8 cellular contexts compared by ENCODE assay signal in the genomic region with DNA sequence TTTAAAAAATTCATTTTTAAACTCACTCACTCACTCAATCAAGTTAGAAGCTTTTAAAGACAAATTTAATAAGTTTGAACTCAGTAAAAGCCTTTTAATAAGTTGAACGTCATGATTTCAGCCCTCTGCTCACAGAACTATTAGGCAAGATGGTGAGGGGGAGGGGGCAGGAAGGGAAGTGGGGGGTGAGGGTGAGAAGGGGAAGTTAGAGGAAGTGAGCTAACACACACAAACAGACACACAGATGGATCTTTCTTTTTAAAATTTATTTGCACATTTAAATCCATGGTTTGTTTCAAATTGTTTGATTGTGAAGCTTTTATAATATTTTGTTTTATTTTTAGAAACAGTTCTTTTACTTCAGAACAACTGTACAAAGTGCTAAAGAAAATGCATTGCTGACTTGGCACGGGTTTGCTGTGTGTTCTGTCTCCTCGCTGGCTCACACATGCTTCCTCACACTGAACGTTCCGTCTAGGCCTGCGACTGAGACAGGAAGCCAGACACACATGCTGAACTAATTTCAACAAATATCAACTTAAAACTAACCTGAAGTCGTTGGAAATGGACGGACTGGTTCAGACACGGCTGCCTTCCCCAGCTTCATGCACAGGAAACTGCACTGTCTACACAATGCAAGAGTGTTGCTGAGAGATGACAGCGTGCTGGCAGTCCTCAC. TPM values are rescaled to one million over a fixed set of nuclear protein-coding genes. Genes with fewer than 3 reads are reported as not detected.
DNase-seq lines count a peak whose midpoint lies in the region; ATAC-seq, FAIRE-seq and TF ChIP-seq lines count a peak whose summit lies in the region.

No MANE protein-coding gene starts in this region.

- H3K9me3 ChIP-seq in DND-41 (ENCODE audit: insufficient read depth, low read length, severe bottlenecking) = no peaks in the 10 kb centered on the region
- H3K9me3 ChIP-seq in kidney (ENCODE audit: control insufficient read depth in 1 of 2, low read length in 2 of 2) = peaks cover 3 to 5% of the 10 kb centered on the region in 2 donors

- H3K36me3 ChIP-seq in DND-41 (ENCODE audit: insufficient read depth, low read length) (no peaks in the 10 kb centered on the region), kidney (ENCODE audit: control insufficient read depth in 1 of 2, insufficient read depth in 2 of 2, low read length in 2 of 2) (no peaks in the 10 kb centered on the region)

- peak; percentile 81 for DNase-seq in DND-41
- peak; percentile 63 for DNase-seq in RPMI8226
- peak; percentile 60 for DNase-seq in kidney
- peak; percentile 57 for DNase-seq in stimulated activated naive CD8-positive, alpha-beta T cell treated with anti-CD3 and anti-CD28 coated beads, Interleukin-15, Interleukin-2, amounts not matched to agents 100 U/mL and 50 U/mL, for 24 hours
- DNase-seq in cerebellum (ENCODE audit: low spot score) = no peak
- no peak for DNase-seq in NCI-H774 (lab: John Stamatoyannopoulos, UW)

- TF ChIP-seq CTCF in DND-41 (IDR thresholded peaks at IDR 0.05; ENCODE audit: borderline replicate concordance, extremely low read depth, low read length, poor library complexity, severe bottlenecking) (no peak), kidney (IDR thresholded peaks at IDR 0.05; ENCODE audit: borderline replicate concordance, extremely low read depth, insufficient read depth) (no peak)

- intact Hi-C loops in kidney (cut with DNase I) = no loop called here

- ATAC-seq in DND-41 (ENCODE audit: insufficient read depth, low read depth) = peak; percentile 89
- ATAC-seq in stimulated activated naive CD8-positive, alpha-beta T cell treated with anti-CD3 and anti-CD28 coated beads, Interleukin-15, Interleukin-2, amounts not matched to agents 100 U/mL and 50 U/mL, for 24 hours = peak; percentile 66
- no peak for ATAC-seq in GM21515 (IDR thresholded peaks at IDR 0.05; ENCODE audit: unreplicated experiment)

- H3K79me2 ChIP-seq in DND-41 (ENCODE audit: insufficient read depth, low read length) = no peaks in the 10 kb centered on the region

- H3K4me1 ChIP-seq in DND-41 (ENCODE audit: insufficient read depth, low read length) = peaks cover 25% of the 10 kb centered on the region
- peaks cover 0 to 3% of the 10 kb centered on the region in 2 donors for H3K4me1 ChIP-seq in kidney (ENCODE audit: control insufficient read depth in 1 of 2, insufficient read depth in 1 of 2, low read depth in 1 of 2, low read length in 2 of 2)

- H3K27ac ChIP-seq in DND-41 (ENCODE audit: low read length) (peak overlapping the region; percentile 94), adipose tissue (ENCODE audit: low read depth, low read length) (peak overlapping the region; percentile 54), kidney (ENCODE audit: low read depth in 2 of 2, low read length in 2 of 2) (peak overlapping the region; percentile 48 to 49)

- H4K20me1 ChIP-seq in DND-41 (ENCODE audit: insufficient read depth, low read length) = no peaks in the 10 kb centered on the region

- peak overlapping the region; percentile 83 for H2AFZ ChIP-seq in DND-41 (ENCODE audit: low read depth, low read length)

- H3K4me3 ChIP-seq in DND-41 (ENCODE audit: low read depth in 1 of 2, low read length in 2 of 2) = peak overlapping the region in 1 of 2 experiments; percentile 39; a peak in 2 of 4 replicates
- no peak overlapping the region for H3K4me3 ChIP-seq in kidney (ENCODE audit: low read length in 2 of 2)

- peak; percentile 19 for FAIRE-seq in kidney (lab: Jason Lieb, UNC)

- peaks cover 5% of the 10 kb centered on the region for H3K27me3 ChIP-seq in DND-41 (ENCODE audit: insufficient read depth, low read length, poor library complexity)

- WGBS in adipose tissue, 3 donors = 11 to 51% (median 13%) methylated on average over 10 of the region's 10 CpGs

- H3K4me2 ChIP-seq in DND-41 (ENCODE audit: insufficient read depth, low read length) = peak overlapping the region; percentile 50

- H3K9ac ChIP-seq in DND-41 (ENCODE audit: low read depth, low read length) (peak overlapping the region; percentile 49), kidney (ENCODE audit: low read length in 2 of 2) (no peak overlapping the region)

RNA-seq across cellular contexts. Expression of a gene that starts 7.9 kb away (rescaled TPM):
- 1 to 10 TPM in 1 of 3 donors, under 1 TPM in 2; 0.15 to 1.2 (median 0.58) TPM for polyA plus RNA-seq in adipose tissue
- 3.7 TPM for total RNA-seq in kidney
- not detected for polyA plus RNA-seq in kidney (ENCODE audit: insufficient read depth, low read depth, low replicate concordance)
- total RNA-seq in cerebellum = 0.09 TPM

Comparison
In these comparisons a context has a peak if more than half of its experiments do, and no peak if none do; other contexts are left out.
1. DNase-seq: peak in DND-41 (single experiment), RPMI8226 (single experiment), kidney (single experiment) and stimulated activated naive CD8-positive, alpha-beta T cell treated with anti-CD3 and anti-CD28 coated beads, Interleukin-15, Interleukin-2, amounts not matched to agents 100 U/mL and 50 U/mL, for 24 hours (single experiment); none in cerebellum (single experiment) and NCI-H774 (single experiment).
2. Peak in every context shown above with its lines, with median percentiles within 50 percentile points of each other: H3K27ac ChIP-seq.